21 cellular contexts compared by ENCODE assay signal in genomic region chr17:75937652-75938051, GRCh38.
"Had no signal": no experiment of that assay in that cellular context is flagged by ENCODE, and none has a peak within 500 bp of the region (broad histone marks: within the 10 kb centered on the region; RNA-seq: fewer than 3 reads in every experiment).

No MANE protein-coding gene starts in this region.

- H3K9me3 Mint-ChIP-seq: natural killer cell; stimulated activated naive B cell treated with anti-CD40 and anti-IgM and Interleukin-4, amounts not matched to agents 10 μg/mL and 1 μg/mL and 100 μg/mL, for 72 hours; stimulated activated naive CD8-positive, alpha-beta T cell treated with anti-CD3 and anti-CD28 coated beads, Interleukin-15, amount 100 ng/mL, for 72 hours had no signal

- DNase-seq: effector memory CD4-positive, alpha-beta T cell; heart left ventricle; hippocampal formation; left colon; mesendoderm; natural killer cell; spleen; stimulated activated CD4-positive, alpha-beta T cell treated with anti-CD3 and anti-CD28 coated beads, Interleukin-15, amount 100 ng/mL, for 24 hours; stimulated activated CD4-positive, alpha-beta T cell treated with anti-CD3 and anti-CD28 coated beads, Interleukin-1b, Interleukin-23, amount 100 ng/mL, for 48 hours; stimulated activated CD4-positive, alpha-beta T cell treated with anti-CD3 and anti-CD28 coated beads, Interleukin-4, amount 100 ng/mL, for 4 hours; stimulated activated naive B cell treated with anti-CD40 and anti-IgM and Interleukin-4, amounts not matched to agents 10 μg/mL and 1 μg/mL and 100 μg/mL, for 72 hours; stimulated activated naive CD8-positive, alpha-beta T cell treated with anti-CD3 and anti-CD28 coated beads, Interleukin-15, amount 100 ng/mL, for 72 hours; testis had no signal

- ATAC-seq: esophagus mucosa; heart left ventricle; left colon; left ventricle myocardium superior; mucosa of descending colon; natural killer cell; sciatic nerve; stimulated activated naive B cell treated with anti-CD40 and anti-IgM and Interleukin-4, amounts not matched to agents 10 μg/mL and 1 μg/mL and 100 μg/mL, for 72 hours; stimulated activated naive CD8-positive, alpha-beta T cell treated with anti-CD3 and anti-CD28 coated beads, Interleukin-15, amount 100 ng/mL, for 72 hours had no signal

- H3K4me3 Mint-ChIP-seq: stimulated activated naive B cell treated with anti-CD40 and anti-IgM and Interleukin-4, amounts not matched to agents 10 μg/mL and 1 μg/mL and 100 μg/mL, for 72 hours; stimulated activated naive CD8-positive, alpha-beta T cell treated with anti-CD3 and anti-CD28 coated beads, Interleukin-15, amount 100 ng/mL, for 72 hours had no signal

- H3K36me3 Mint-ChIP-seq: natural killer cell had no signal

- H3K9me3 ChIP-seq: heart left ventricle, mucosa of descending colon, spleen, testis, tibial nerve had no signal

- H3K27ac Mint-ChIP-seq: natural killer cell; stimulated activated naive B cell treated with anti-CD40 and anti-IgM and Interleukin-4, amounts not matched to agents 10 μg/mL and 1 μg/mL and 100 μg/mL, for 72 hours; stimulated activated naive CD8-positive, alpha-beta T cell treated with anti-CD3 and anti-CD28 coated beads, Interleukin-15, amount 100 ng/mL, for 72 hours had no signal

- FAIRE-seq: endometrium, frontal cortex had no signal

- H3K27me3 Mint-ChIP-seq: stimulated activated naive B cell treated with anti-CD40 and anti-IgM and Interleukin-4, amounts not matched to agents 10 μg/mL and 1 μg/mL and 100 μg/mL, for 72 hours; stimulated activated naive CD8-positive, alpha-beta T cell treated with anti-CD3 and anti-CD28 coated beads, Interleukin-15, amount 100 ng/mL, for 72 hours had no signal

- H3K27me3 ChIP-seq: heart left ventricle, spleen, testis, tibial nerve had no signal

- H3K27ac ChIP-seq: heart left ventricle, spleen, testis, tibial nerve had no signal

- H3K36me3 ChIP-seq: tibial nerve had no signal

- H3K4me3 ChIP-seq: heart left ventricle, lung, mucosa of descending colon, spleen, testis, tibial nerve had no signal
